8 cellular contexts compared by ENCODE assay signal in the genomic region with DNA sequence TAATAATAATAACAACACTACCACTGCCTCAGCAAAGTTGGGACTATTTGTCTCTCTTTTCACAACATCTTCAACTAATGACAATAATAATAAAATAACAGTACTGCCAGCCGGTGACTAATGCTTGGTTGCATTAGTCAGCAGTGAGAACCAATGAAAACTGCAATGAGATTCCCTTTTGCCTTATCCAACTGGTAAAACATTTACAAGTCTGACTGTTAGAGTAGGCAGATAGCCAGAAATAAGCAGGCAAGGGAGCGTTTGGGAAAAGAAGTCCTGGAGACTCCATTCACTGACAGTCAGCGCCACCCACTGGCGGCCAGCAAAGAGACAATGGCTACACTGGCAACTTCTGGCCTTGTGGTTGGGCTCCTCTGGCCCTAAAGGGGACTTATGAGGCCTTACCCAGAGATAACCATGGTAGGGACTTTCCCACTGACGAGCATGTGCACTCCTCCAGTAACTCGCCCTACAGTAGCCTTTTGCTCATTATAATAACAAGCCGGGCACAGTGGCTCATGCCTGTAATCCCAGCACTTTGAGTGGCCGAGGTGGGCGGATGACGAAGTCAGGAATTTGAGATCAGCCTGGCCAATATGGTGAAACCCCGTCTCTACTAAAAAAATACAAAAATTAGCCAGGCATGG. TPM values are rescaled to one million over a fixed set of nuclear protein-coding genes. Genes with fewer than 3 reads are reported as not detected.
DNase-seq lines count a peak whose midpoint lies in the region; ATAC-seq and TF ChIP-seq lines count a peak whose summit lies in the region.

No MANE protein-coding gene starts in this region.

- CTCF ChIA-PET in HEK293 (lab: Yijun Ruan, JAX): interaction anchor here (0.7 to 5.0 kb wide), 9 partner anchors 11 to 343 kb away, joined by 3 to 60 read pairs (median 3); no protein-coding TSS in a partner anchor

- H3K4me3 ChIP-seq in HEK293 (ENCODE audit: low read depth, low read length) (no peak overlapping the region), adrenal gland (no peak overlapping the region), left ventricle myocardium inferior (no peak overlapping the region)

- H3K9me3 ChIP-seq in HEK293 (ENCODE audit: control insufficient read depth, insufficient read depth, low read depth, low read length) (no peaks in the 10 kb centered on the region), adrenal gland (replicated peaks in 1 of 3) (no peaks in the 10 kb centered on the region), left ventricle myocardium inferior (replicated peaks) (no peaks in the 10 kb centered on the region)

- DNase-seq in DMS53 (lab: John Stamatoyannopoulos, UW) (peak; percentile 96), NCI-H226 (peak; percentile 92), adrenal gland (peak; percentile 85 to 97 (median 93)), left ventricle myocardium inferior (peak; percentile 69), renal cortical epithelial cell (ENCODE audit: low read depth) (peak; percentile 100), SKM-1 treated with dmso at 0.1 percent for 144 hours (lab: John Stamatoyannopoulos, UW; ENCODE audit: unreplicated experiment) (no peak)

- H3K4me1 ChIP-seq in HEK293 (ENCODE audit: control insufficient read depth, insufficient read depth, low read length): peaks cover 8% of the 10 kb centered on the region
- H3K4me1 ChIP-seq in adrenal gland (replicated peaks in 1 of 2): peaks cover 10 to 27% of the 10 kb centered on the region in 2 donors
- peaks cover 30% of the 10 kb centered on the region for H3K4me1 ChIP-seq in left ventricle myocardium inferior

- TF ChIP-seq CTCF in HEK293 (tag by site-specific recombination; IDR thresholded peaks at IDR 0.05): peak; percentile 89
- TF ChIP-seq CTCF in adrenal gland (IDR thresholded peaks at IDR 0.05): peak; percentile 57 to 87 (median 82)
- peak; percentile 74 for TF ChIP-seq CTCF in left ventricle myocardium inferior (IDR thresholded peaks at IDR 0.05; ENCODE audit: borderline replicate concordance)

- intact Hi-C loops in adrenal gland (cut with DNase I) (no loop called here), left ventricle myocardium inferior (cut with micrococcal nuclease) (no loop called here)

- no peak overlapping the region for H3K27ac ChIP-seq in HEK293 (ENCODE audit: extremely low read depth, low read depth, low read length)
- H3K27ac ChIP-seq in adrenal gland: peak overlapping the region in 2 of 5 donors; percentile 45 to 53
- H3K27ac ChIP-seq in left ventricle myocardium inferior (replicated peaks): no peak overlapping the region

- no peak for TF ChIP-seq POLR2A in adrenal gland (IDR thresholded peaks at IDR 0.05)

- no peak for ATAC-seq in GM21717 (IDR thresholded peaks at IDR 0.05; ENCODE audit: unreplicated experiment)

- POLR2A ChIA-PET in HEK293 (lab: Yijun Ruan, JAX): no interaction called here

- H3K36me3 ChIP-seq in HEK293 (ENCODE audit: control insufficient read depth in 2 of 2, insufficient read depth in 1 of 2, low read length in 2 of 2) (peaks cover 0 to 5% of the 10 kb centered on the region in 2 experiments; a peak in 1 of 3 replicates), adrenal gland (replicated peaks in 1 of 2) (no peaks in the 10 kb centered on the region), left ventricle myocardium inferior (no peaks in the 10 kb centered on the region)

- WGBS in adrenal gland, 4 donors: 16 to 35% (median 30%) methylated on average over 10 to 11 of the region's 11 CpGs

- H3K27me3 ChIP-seq in adrenal gland (no peaks in the 10 kb centered on the region), left ventricle myocardium inferior (ENCODE audit: low read depth) (no peaks in the 10 kb centered on the region)

TF ChIP-seq in HEK293, 187 proteins besides CTCF, POLR2A, EP300 and RAD21 (continues in another document):
- TF ChIP-seq ZNF266 (tag by site-specific recombination; IDR thresholded peaks at IDR 0.05; ENCODE audit: low read depth): no peak
- TF ChIP-seq BCL11B (tag by site-specific recombination; IDR thresholded peaks at IDR 0.05; ENCODE audit: low read depth): no peak
- TF ChIP-seq ZNF596 (tag by site-specific recombination; IDR thresholded peaks at IDR 0.05): no peak
- peak; percentile 67; the same call in 1 of the 2 replicates for TF ChIP-seq ZNF10 (tag by site-specific recombination; IDR thresholded peaks at IDR 0.05)
- TF ChIP-seq, protein P1, sequence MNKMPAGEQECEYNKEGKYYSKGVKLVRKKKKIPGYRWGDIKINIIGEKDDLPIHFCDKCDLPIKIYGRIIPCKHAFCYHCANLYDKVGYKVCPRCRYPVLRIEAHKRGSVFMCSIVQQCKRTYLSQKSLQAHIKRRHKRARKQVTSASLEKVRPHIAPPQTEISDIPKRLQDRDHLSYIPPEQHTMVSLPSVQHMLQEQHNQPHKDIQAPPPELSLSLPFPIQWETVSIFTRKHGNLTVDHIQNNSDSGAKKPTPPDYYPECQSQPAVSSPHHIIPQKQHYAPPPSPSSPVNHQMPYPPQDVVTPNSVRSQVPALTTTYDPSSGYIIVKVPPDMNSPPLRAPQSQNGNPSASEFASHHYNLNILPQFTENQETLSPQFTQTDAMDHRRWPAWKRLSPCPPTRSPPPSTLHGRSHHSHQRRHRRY (tag by site-specific recombination; IDR thresholded peaks at IDR 0.05): no peak
- TF ChIP-seq, protein P2, sequence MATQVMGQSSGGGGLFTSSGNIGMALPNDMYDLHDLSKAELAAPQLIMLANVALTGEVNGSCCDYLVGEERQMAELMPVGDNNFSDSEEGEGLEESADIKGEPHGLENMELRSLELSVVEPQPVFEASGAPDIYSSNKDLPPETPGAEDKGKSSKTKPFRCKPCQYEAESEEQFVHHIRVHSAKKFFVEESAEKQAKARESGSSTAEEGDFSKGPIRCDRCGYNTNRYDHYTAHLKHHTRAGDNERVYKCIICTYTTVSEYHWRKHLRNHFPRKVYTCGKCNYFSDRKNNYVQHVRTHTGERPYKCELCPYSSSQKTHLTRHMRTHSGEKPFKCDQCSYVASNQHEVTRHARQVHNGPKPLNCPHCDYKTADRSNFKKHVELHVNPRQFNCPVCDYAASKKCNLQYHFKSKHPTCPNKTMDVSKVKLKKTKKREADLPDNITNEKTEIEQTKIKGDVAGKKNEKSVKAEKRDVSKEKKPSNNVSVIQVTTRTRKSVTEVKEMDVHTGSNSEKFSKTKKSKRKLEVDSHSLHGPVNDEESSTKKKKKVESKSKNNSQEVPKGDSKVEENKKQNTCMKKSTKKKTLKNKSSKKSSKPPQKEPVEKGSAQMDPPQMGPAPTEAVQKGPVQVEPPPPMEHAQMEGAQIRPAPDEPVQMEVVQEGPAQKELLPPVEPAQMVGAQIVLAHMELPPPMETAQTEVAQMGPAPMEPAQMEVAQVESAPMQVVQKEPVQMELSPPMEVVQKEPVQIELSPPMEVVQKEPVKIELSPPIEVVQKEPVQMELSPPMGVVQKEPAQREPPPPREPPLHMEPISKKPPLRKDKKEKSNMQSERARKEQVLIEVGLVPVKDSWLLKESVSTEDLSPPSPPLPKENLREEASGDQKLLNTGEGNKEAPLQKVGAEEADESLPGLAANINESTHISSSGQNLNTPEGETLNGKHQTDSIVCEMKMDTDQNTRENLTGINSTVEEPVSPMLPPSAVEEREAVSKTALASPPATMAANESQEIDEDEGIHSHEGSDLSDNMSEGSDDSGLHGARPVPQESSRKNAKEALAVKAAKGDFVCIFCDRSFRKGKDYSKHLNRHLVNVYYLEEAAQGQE (tag by site-specific recombination; IDR thresholded peaks at IDR 0.05): no peak
- TF ChIP-seq ZNF701 (tag by site-specific recombination; IDR thresholded peaks at IDR 0.05): no peak
- no peak for TF ChIP-seq ZNF76 (tag by site-specific recombination; IDR thresholded peaks at IDR 0.05; ENCODE audit: borderline replicate concordance, low read depth)
- no peak for TF ChIP-seq ZNF48 (tag by site-specific recombination; IDR thresholded peaks at IDR 0.05)
- TF ChIP-seq, protein P3, sequence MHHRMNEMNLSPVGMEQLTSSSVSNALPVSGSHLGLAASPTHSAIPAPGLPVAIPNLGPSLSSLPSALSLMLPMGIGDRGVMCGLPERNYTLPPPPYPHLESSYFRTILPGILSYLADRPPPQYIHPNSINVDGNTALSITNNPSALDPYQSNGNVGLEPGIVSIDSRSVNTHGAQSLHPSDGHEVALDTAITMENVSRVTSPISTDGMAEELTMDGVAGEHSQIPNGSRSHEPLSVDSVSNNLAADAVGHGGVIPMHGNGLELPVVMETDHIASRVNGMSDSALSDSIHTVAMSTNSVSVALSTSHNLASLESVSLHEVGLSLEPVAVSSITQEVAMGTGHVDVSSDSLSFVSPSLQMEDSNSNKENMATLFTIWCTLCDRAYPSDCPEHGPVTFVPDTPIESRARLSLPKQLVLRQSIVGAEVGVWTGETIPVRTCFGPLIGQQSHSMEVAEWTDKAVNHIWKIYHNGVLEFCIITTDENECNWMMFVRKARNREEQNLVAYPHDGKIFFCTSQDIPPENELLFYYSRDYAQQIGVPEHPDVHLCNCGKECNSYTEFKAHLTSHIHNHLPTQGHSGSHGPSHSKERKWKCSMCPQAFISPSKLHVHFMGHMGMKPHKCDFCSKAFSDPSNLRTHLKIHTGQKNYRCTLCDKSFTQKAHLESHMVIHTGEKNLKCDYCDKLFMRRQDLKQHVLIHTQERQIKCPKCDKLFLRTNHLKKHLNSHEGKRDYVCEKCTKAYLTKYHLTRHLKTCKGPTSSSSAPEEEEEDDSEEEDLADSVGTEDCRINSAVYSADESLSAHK (tag by site-specific recombination; IDR thresholded peaks at IDR 0.05): no peak
- TF ChIP-seq MEIS1 (CRISPR knock-in tag; IDR thresholded peaks at IDR 0.05; ENCODE audit: borderline replicate concordance): no peak
- TF ChIP-seq BCL11A (tag by site-specific recombination; IDR thresholded peaks at IDR 0.05; ENCODE audit: low read depth): no peak
- no peak for TF ChIP-seq MZF1 (tag by site-specific recombination; IDR thresholded peaks at IDR 0.05; ENCODE audit: borderline replicate concordance)
- TF ChIP-seq ZIC2 (tag by site-specific recombination; IDR thresholded peaks at IDR 0.05): no peak
- no peak for TF ChIP-seq HOXC10 (CRISPR knock-in tag; IDR thresholded peaks at IDR 0.05)
- TF ChIP-seq KLF8 (tag by site-specific recombination; IDR thresholded peaks at IDR 0.05): no peak
- no peak for TF ChIP-seq ZFP69B (tag by site-specific recombination; IDR thresholded peaks at IDR 0.05)

RNA-seq across cellular contexts. Expression of a gene that starts 3.4 kb away (rescaled TPM):
- total RNA-seq in adrenal gland: 100 to 1,000 TPM in 4 of 8 donors, 10 to 100 TPM in 4; 52.5 to 491 (median 98.9) TPM
- 100 to 1,000 TPM in 1 of 3 donors, 10 to 100 TPM in 2; 46.1 to 510 (median 61.1) TPM for polyA plus RNA-seq in adrenal gland
- 56.6 TPM for total RNA-seq in left ventricle myocardium inferior
- total RNA-seq in renal cortical epithelial cell: 30.6 and 50.1 TPM in 2 replicates

RNA-seq across cellular contexts. Expression of a gene that starts 21.2 kb away (rescaled TPM):
- total RNA-seq in adrenal gland: 10 to 100 TPM in 6 of 8 donors, 1 to 10 TPM in 2; 8.5 to 19.7 (median 14.0) TPM
- 1 to 10 TPM; 1.8 to 2.5 (median 1.9) TPM for polyA plus RNA-seq in adrenal gland
- total RNA-seq in left ventricle myocardium inferior: 3.2 TPM
- total RNA-seq in renal cortical epithelial cell: not detected in 2 replicates
